ENCODE assay signal across 24 cellular contexts in the genomic region with DNA sequence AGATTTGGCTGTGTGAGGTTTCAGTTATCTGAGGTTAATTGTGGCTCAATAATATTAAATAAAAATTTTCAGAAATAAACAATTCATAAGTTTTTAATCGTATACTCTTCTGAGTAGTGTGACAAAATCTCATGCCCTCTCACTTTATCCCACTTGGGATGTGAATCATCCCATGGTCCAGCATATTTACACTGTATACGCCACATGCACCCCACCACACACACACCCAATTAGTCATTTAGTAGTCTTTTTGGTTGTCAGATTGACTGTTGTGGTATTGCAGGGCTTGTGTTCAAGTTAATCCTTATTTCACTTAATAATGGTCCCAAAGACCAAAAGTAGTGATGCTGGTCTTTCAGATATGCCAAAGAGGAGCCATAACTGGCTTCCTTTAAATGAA.
"Had no signal": no experiment of that assay in that cellular context is flagged by ENCODE, and none has a peak within 500 bp of the region (broad histone marks: within the 10 kb centered on the region; RNA-seq: fewer than 3 reads in every experiment).

No MANE protein-coding gene starts in this region.

- H3K27me3 ChIP-seq: breast epithelium, tibial artery had no signal

- DNase-seq: activated CD4-positive, alpha-beta memory T cell treated with anti-CD3 and anti-CD28 coated beads for 36 hours; activated CD4-positive, alpha-beta T cell treated with anti-CD3 and anti-CD28 coated beads for 48 hours; activated CD4-positive, CD25-positive, alpha-beta regulatory T cell; activated effector memory CD4-positive, alpha-beta T cell treated with Interleukin-2 at 50 U/mL for 16 hours; activated naive CD4-positive, alpha-beta T cell treated with anti-CD3 and anti-CD28 coated beads, Interleukin-2, amount 10 ng/mL, durations not matched to agents 7 days and 5 days; activated naive CD8-positive, alpha-beta T cell treated with anti-CD3 and anti-CD28 coated beads, Interleukin-2, amount 50 U/mL, for 24 hours; activated T-cell treated with anti-CD3 and anti-CD28 coated beads, Interleukin-2, amount 50 U/mL, for 72 hours; anterior cingulate cortex; hypothalamus; left ventricle myocardium superior; right cardiac atrium; stimulated activated CD4-positive, alpha-beta T cell treated with anti-CD3 and anti-CD28 coated beads, Interleukin-12 subunit alpha, Interleukin-12 subunit beta, amount 100 ng/mL, for 4 hours; stimulated activated CD4-positive, alpha-beta T cell treated with anti-CD3 and anti-CD28 coated beads, Interleukin-4, amount 100 ng/mL, for 4 hours; substantia nigra; T-helper 1 cell; T-helper 9 cell; tibial artery had no signal

- FAIRE-seq: islet of Langerhans had no signal

- H3K27me3 Mint-ChIP-seq: activated CD4-positive, alpha-beta memory T cell treated with anti-CD3 and anti-CD28 coated beads for 36 hours; activated naive CD4-positive, alpha-beta T cell treated with anti-CD3 and anti-CD28 coated beads, Interleukin-2, amount 10 ng/mL, durations not matched to agents 7 days and 5 days; activated naive CD8-positive, alpha-beta T cell treated with anti-CD3 and anti-CD28 coated beads, Interleukin-2, amount 50 U/mL, for 24 hours; natural killer cell treated with Interleukin-12 subunit alpha and Interleukin-12 subunit beta and Interleukin-15 and Interleukin-18, amount 100 ng/mL, for 72 hours; stimulated activated naive CD8-positive, alpha-beta T cell treated with anti-CD3 and anti-CD28 coated beads, Interleukin-15, Interleukin-2, amounts not matched to agents 100 ng/mL and 50 ng/mL, for 24 hours had no signal

- H3K9me3 ChIP-seq: breast epithelium, prostate gland, tibial artery had no signal

- H3K27ac Mint-ChIP-seq: activated CD4-positive, alpha-beta memory T cell treated with anti-CD3 and anti-CD28 coated beads for 36 hours; activated naive CD4-positive, alpha-beta T cell treated with anti-CD3 and anti-CD28 coated beads, Interleukin-2, amount 10 ng/mL, durations not matched to agents 7 days and 5 days; activated naive CD8-positive, alpha-beta T cell treated with anti-CD3 and anti-CD28 coated beads, Interleukin-2, amount 50 U/mL, for 24 hours; activated T-cell treated with anti-CD3 and anti-CD28 coated beads, Interleukin-2, amount 50 U/mL, for 72 hours; natural killer cell treated with Interleukin-12 subunit alpha and Interleukin-12 subunit beta and Interleukin-15 and Interleukin-18, amount 100 ng/mL, for 72 hours; stimulated activated naive CD8-positive, alpha-beta T cell treated with anti-CD3 and anti-CD28 coated beads, Interleukin-15, Interleukin-2, amounts not matched to agents 100 ng/mL and 50 ng/mL, for 24 hours had no signal

- H3K4me3 Mint-ChIP-seq: activated CD4-positive, alpha-beta memory T cell treated with anti-CD3 and anti-CD28 coated beads for 36 hours; activated naive CD4-positive, alpha-beta T cell treated with anti-CD3 and anti-CD28 coated beads, Interleukin-2, amount 10 ng/mL, durations not matched to agents 7 days and 5 days; activated naive CD8-positive, alpha-beta T cell treated with anti-CD3 and anti-CD28 coated beads, Interleukin-2, amount 50 U/mL, for 24 hours; activated T-cell treated with anti-CD3 and anti-CD28 coated beads, Interleukin-2, amount 50 U/mL, for 72 hours; natural killer cell treated with Interleukin-12 subunit alpha and Interleukin-12 subunit beta and Interleukin-15 and Interleukin-18, amount 100 ng/mL, for 72 hours; stimulated activated naive CD8-positive, alpha-beta T cell treated with anti-CD3 and anti-CD28 coated beads, Interleukin-15, Interleukin-2, amounts not matched to agents 100 ng/mL and 50 ng/mL, for 24 hours had no signal

- H3K36me3 Mint-ChIP-seq: activated CD4-positive, alpha-beta memory T cell treated with anti-CD3 and anti-CD28 coated beads for 36 hours; activated naive CD4-positive, alpha-beta T cell treated with anti-CD3 and anti-CD28 coated beads, Interleukin-2, amount 10 ng/mL, durations not matched to agents 7 days and 5 days; natural killer cell treated with Interleukin-12 subunit alpha and Interleukin-12 subunit beta and Interleukin-15 and Interleukin-18, amount 100 ng/mL, for 72 hours had no signal

- H3K4me1 Mint-ChIP-seq: activated naive CD4-positive, alpha-beta T cell treated with anti-CD3 and anti-CD28 coated beads, Interleukin-2, amount 10 ng/mL, durations not matched to agents 7 days and 5 days; activated naive CD8-positive, alpha-beta T cell treated with anti-CD3 and anti-CD28 coated beads, Interleukin-2, amount 50 U/mL, for 24 hours had no signal

- ATAC-seq: activated naive CD8-positive, alpha-beta T cell treated with anti-CD3 and anti-CD28 coated beads, Interleukin-2, amount 50 U/mL, for 24 hours; activated T-cell treated with anti-CD3 and anti-CD28 coated beads, Interleukin-2, amount 50 U/mL, for 72 hours; left ventricle myocardium superior; natural killer cell treated with Interleukin-12 subunit alpha and Interleukin-12 subunit beta and Interleukin-15 and Interleukin-18, amount 100 ng/mL, for 72 hours; right cardiac atrium had no signal

- H3K4me1 ChIP-seq: breast epithelium, prostate gland, tibial artery had no signal

- H3K4me3 ChIP-seq: breast epithelium, coronary artery, prostate gland, tibial artery had no signal

- H3K27ac ChIP-seq: breast epithelium, coronary artery, epithelial cell of prostate, prostate gland, tibial artery had no signal

- H3K9me3 Mint-ChIP-seq: activated CD4-positive, alpha-beta memory T cell treated with anti-CD3 and anti-CD28 coated beads for 36 hours; activated naive CD4-positive, alpha-beta T cell treated with anti-CD3 and anti-CD28 coated beads, Interleukin-2, amount 10 ng/mL, durations not matched to agents 7 days and 5 days; stimulated activated naive CD8-positive, alpha-beta T cell treated with anti-CD3 and anti-CD28 coated beads, Interleukin-15, Interleukin-2, amounts not matched to agents 100 ng/mL and 50 ng/mL, for 24 hours had no signal

- H3K36me3 ChIP-seq: breast epithelium, prostate gland, tibial artery had no signal
